In genomic region chr15:100650685-100651084, GRCh38 we compare ENCODE assay signal across 1 cellular context.
TF ChIP-seq lines count a peak whose summit lies in the region.

No MANE protein-coding gene starts in this region.

TF ChIP-seq in GM12878, 131 proteins besides CTCF, POLR2A, EP300 and RAD21:
- TF ChIP-seq MTA3 (IDR thresholded peaks at IDR 0.05; ENCODE audit: borderline replicate concordance, low read length) = no peak
- no peak for TF ChIP-seq ATF7 (IDR thresholded peaks at IDR 0.05; ENCODE audit: low read depth)
- TF ChIP-seq MLLT1 (IDR thresholded peaks at IDR 0.05) = no peak
- TF ChIP-seq CHD1 (IDR thresholded peaks at IDR 0.05; ENCODE audit: low read depth, low read length) = no peak
- no peak for TF ChIP-seq RELA (IDR thresholded peaks at IDR 0.05; ENCODE audit: borderline replicate concordance, partially characterized antibody)
- TF ChIP-seq E4F1 (IDR thresholded peaks at IDR 0.05; ENCODE audit: borderline replicate concordance, partially characterized antibody) = no peak
- TF ChIP-seq PAX8 (IDR thresholded peaks at IDR 0.05) = no peak
- no peak for TF ChIP-seq PML (IDR thresholded peaks at IDR 0.05; ENCODE audit: low read length)
- TF ChIP-seq POLR2AphosphoS5 (IDR thresholded peaks at IDR 0.05; ENCODE audit: low read length) = no peak
- no peak for TF ChIP-seq RELB (IDR thresholded peaks at IDR 0.05; ENCODE audit: low read depth)
- TF ChIP-seq DPF2 (IDR thresholded peaks at IDR 0.05) = no peak
- TF ChIP-seq ZNF274 (IDR thresholded peaks at IDR 0.05; ENCODE audit: insufficient read depth, insufficient read length) = no peak
- TF ChIP-seq MTA2 (IDR thresholded peaks at IDR 0.05; ENCODE audit: low read depth) = no peak
- no peak for TF ChIP-seq BCLAF1 (IDR thresholded peaks at IDR 0.05)
- TF ChIP-seq HDGF (IDR thresholded peaks at IDR 0.05) = no peak
- TF ChIP-seq ELK1 (IDR thresholded peaks at IDR 0.05; ENCODE audit: low read depth, low read length) = no peak
- TF ChIP-seq MEF2A (IDR thresholded peaks at IDR 0.05; ENCODE audit: insufficient read depth, low read depth, low read length) = no peak
- no peak for TF ChIP-seq RAD51 (IDR thresholded peaks at IDR 0.05)
